Comparison of ENCODE assay signal across 22 cellular contexts in genomic region chr9:76718166-76718565, GRCh38. TPM values are rescaled to one million over a fixed set of nuclear protein-coding genes. Genes with fewer than 3 reads are reported as not detected.
DNase-seq lines count a peak whose midpoint lies in the region; ATAC-seq, FAIRE-seq and TF ChIP-seq lines count a peak whose summit lies in the region.
"Had no signal": no experiment of that assay in that cellular context is flagged by ENCODE, and none has a peak within 500 bp of the region (broad histone marks: within the 10 kb centered on the region; RNA-seq: fewer than 3 reads in every experiment).

No MANE protein-coding gene starts in this region.

- peak; percentile 35; the same call in 1 of the 3 replicates for ATAC-seq in K562
- no peak for ATAC-seq in HG03565 (IDR thresholded peaks at IDR 0.05; ENCODE audit: unreplicated experiment)
- ATAC-seq: left lobe of liver, PC-3 had no signal

- DNase-seq in NCI-H510A treated with DMSO at 0.1 percent for 48 hours (lab: John Stamatoyannopoulos, UW) (peak; percentile 58), NCI-H510A (lab: John Stamatoyannopoulos, UW) (no peak), K562 (ENCODE audit: extremely low read depth in 1 of 4, low spot score in 3 of 4) (peak in 1 of 4 experiments; percentile 7), mesenchymal stem cell (no peak), NCI-H146 treated with DMSO at 0.1 percent for 48 hours (lab: John Stamatoyannopoulos, UW; ENCODE audit: unreplicated experiment) (no peak), NCI-H1694 (lab: John Stamatoyannopoulos, UW) (no peak)
- no peak for DNase-seq in activated CD4-positive, alpha-beta T cell treated with anti-CD3 and anti-CD28 coated beads for 4 hours
- DNase-seq: activated CD8-positive, alpha-beta memory T cell treated with anti-CD3 and anti-CD28 coated beads, Interleukin-2, amount 50 U/mL, for 48 hours; activated gamma-delta T cell; CD4-positive, CD25-positive, alpha-beta regulatory T cell; DMS79; NCI-H187 treated with DMSO at 0.1 percent for 48 hours; PC-3; T-helper 9 cell had no signal

- H3K79me1 ChIP-seq in mesenchymal stem cell (replicated peaks; ENCODE audit: low read length, poor library complexity, severe bottlenecking): no peaks in the 10 kb centered on the region

- H3K9me3 ChIP-seq in K562 (replicated peaks; ENCODE audit: control insufficient read depth, insufficient read depth, low read depth, low read length): no peaks in the 10 kb centered on the region
- H3K9me3 ChIP-seq in mesenchymal stem cell (ENCODE audit: control insufficient read depth, low read length): no peaks in the 10 kb centered on the region
- H3K9me3 ChIP-seq: tibial nerve had no signal

- POLR2A ChIA-PET in K562 (lab: Yijun Ruan, JAX): interaction anchor here (0.7 kb wide), 1 partner anchor 12 kb away, joined by 3 read pairs; no protein-coding TSS in a partner anchor

- H2BK12ac ChIP-seq in mesenchymal stem cell (ENCODE audit: low read length in 2 of 2): no peak overlapping the region

- H2BK5ac ChIP-seq in mesenchymal stem cell (ENCODE audit: low read depth, low read length, poor library complexity, severe bottlenecking): no peak overlapping the region

- FAIRE-seq in K562 (lab: Jason Lieb, UNC): no peak
- FAIRE-seq: GM19239, HTR-8/SVneo had no signal

- intact Hi-C loops in K562 (cut with micrococcal nuclease): loop anchor here (10.0 kb wide), 1 partner anchor 403 kb away; no protein-coding TSS in a partner anchor

- H3K14ac ChIP-seq in mesenchymal stem cell (ENCODE audit: low read length in 2 of 2): no peak overlapping the region

- H4K8ac ChIP-seq in mesenchymal stem cell (ENCODE audit: low read length): no peak overlapping the region

- in situ Hi-C loops in K562 (cut with MboI): no loop called here

- no peaks in the 10 kb centered on the region for H3K36me3 ChIP-seq in K562 (ENCODE audit: control insufficient read depth, insufficient read depth, low read length)
- peaks cover 0 to 3% of the 10 kb centered on the region in 2 experiments for H3K36me3 ChIP-seq in mesenchymal stem cell (ENCODE audit: control insufficient read depth in 1 of 2, insufficient read depth in 2 of 2, low read depth in 1 of 2, low read length in 2 of 2)
- H3K36me3 ChIP-seq: tibial nerve had no signal

- TF ChIP-seq EP300 in K562 (IDR thresholded peaks at IDR 0.05; ENCODE audit: low read length): no peak

- H4K20me1 ChIP-seq in K562 (replicated peaks; ENCODE audit: control insufficient read depth, insufficient read depth, low read length): no peaks in the 10 kb centered on the region

- no peak overlapping the region for H3K4me3 ChIP-seq in K562
- H3K4me3 ChIP-seq in mesenchymal stem cell (ENCODE audit: insufficient read depth in 1 of 2, low read depth in 1 of 2, low read length in 2 of 2): no peak overlapping the region
- H3K4me3 ChIP-seq: tibial nerve had no signal

- H3K9ac ChIP-seq in K562 (ENCODE audit: insufficient read depth in 1 of 2, low read depth in 2 of 2, low read length in 2 of 2) (no peak overlapping the region), mesenchymal stem cell (ENCODE audit: low read length) (peak overlapping the region; percentile 18)
- H3K9ac ChIP-seq: parathyroid adenoma had no signal

- CTCF ChIA-PET in K562 (lab: Yijun Ruan, JAX; ENCODE audit: low intra/inter-chr PET ratio): no interaction called here

- H3K18ac ChIP-seq in mesenchymal stem cell (ENCODE audit: low read depth in 1 of 2, low read length in 2 of 2): no peak overlapping the region

- H3K4ac ChIP-seq in mesenchymal stem cell (ENCODE audit: low read depth in 1 of 2, low read length in 2 of 2): no peak overlapping the region

- H2AK5ac ChIP-seq in mesenchymal stem cell (ENCODE audit: low read length, severe bottlenecking): no peak overlapping the region

- no peak overlapping the region for H2BK120ac ChIP-seq in mesenchymal stem cell (ENCODE audit: low read depth, low read length)

- no TSS peak for BruUV-seq in K562 (replicated peaks; lab: Mats Ljungman, UMichigan)

- WGBS in K562 (ENCODE audit: insufficient coverage, low coverage, missing lambda C conversion rate): 8% methylated on average over 4 of the region's 4 CpGs
- 85% methylated on average over 3 of the region's 4 CpGs for WGBS in mesenchymal stem cell

- H2AFZ ChIP-seq in K562 (ENCODE audit: low read depth, low read length): no peak overlapping the region
- no peak overlapping the region for H2AFZ ChIP-seq in mesenchymal stem cell (ENCODE audit: low read depth, low read length)
- H2AFZ ChIP-seq: parathyroid adenoma had no signal

- no peak; a peak in 1 of 6 replicates for TF ChIP-seq CTCF in K562 (IDR thresholded peaks at IDR 0.05 in 2 of 3, conservative IDR thresholded peaks at IDR 0.05 in 1 of 3; ENCODE audit: insufficient read depth in 2 of 3, low read depth in 1 of 3, low read length in 3 of 3)

- H3K4me1 ChIP-seq in K562 (replicated peaks in 1 of 2; ENCODE audit: control insufficient read depth in 2 of 2, insufficient read depth in 2 of 2, low read length in 2 of 2): no peaks in the 10 kb centered on the region
- peaks cover 1% of the 10 kb centered on the region for H3K4me1 ChIP-seq in mesenchymal stem cell (ENCODE audit: control insufficient read depth, insufficient read depth, low read depth, low read length)
- H3K4me1 ChIP-seq: parathyroid adenoma had no signal

- H3K4me2 ChIP-seq in K562 (ENCODE audit: insufficient read depth, low read length) (no peak overlapping the region), mesenchymal stem cell (ENCODE audit: low read length, poor library complexity, severe bottlenecking) (no peak overlapping the region)

- peak in 1 of 2 experiments; percentile 25; a peak in 1 of 4 replicates for TF ChIP-seq RAD21 in K562 (CRISPR knock-in tag; conservative IDR thresholded peaks at IDR 0.05 in 1 of 2, IDR thresholded peaks at IDR 0.05 in 1 of 2)

- H3K27me3 ChIP-seq in K562 (ENCODE audit: control insufficient read depth in 2 of 2, insufficient read depth in 2 of 2, low read length in 2 of 2) (peaks cover 0 to 4% of the 10 kb centered on the region in 2 experiments; a peak in 2 of 5 replicates), mesenchymal stem cell (ENCODE audit: control insufficient read depth in 1 of 2, insufficient read depth in 1 of 2, low read length in 2 of 2) (no peaks in the 10 kb centered on the region)
- H3K27me3 ChIP-seq: tibial nerve had no signal

- H3K9me1 ChIP-seq in K562 (ENCODE audit: control insufficient read depth, insufficient read depth, low read length): no peaks in the 10 kb centered on the region

- no peak overlapping the region for H4K91ac ChIP-seq in mesenchymal stem cell (ENCODE audit: low read length)

- TF ChIP-seq POLR2A in K562 (conservative IDR thresholded peaks at IDR 0.05): no peak

- H3K79me2 ChIP-seq in K562 (ENCODE audit: control insufficient read depth, insufficient read depth, low read length): no peaks in the 10 kb centered on the region
- H3K79me2 ChIP-seq: parathyroid adenoma had no signal

- H2BK15ac ChIP-seq in mesenchymal stem cell (ENCODE audit: low read depth, poor library complexity, severe bottlenecking): no peak overlapping the region

- H3K27ac ChIP-seq in K562 (ENCODE audit: extremely low read depth, low read depth, low read length) (no peak overlapping the region), mesenchymal stem cell (ENCODE audit: low read length, poor library complexity, severe bottlenecking) (no peak overlapping the region)
- H3K27ac ChIP-seq: parathyroid adenoma, tibial nerve had no signal

- H3K23ac ChIP-seq in mesenchymal stem cell (ENCODE audit: low read length in 2 of 2): no peak overlapping the region

TF ChIP-seq in K562, 482 proteins besides CTCF, POLR2A, EP300 and RAD21 (continues in another document):
- peak; percentile 37; the same call in 1 of the 2 replicates for TF ChIP-seq ATF3 (IDR thresholded peaks at IDR 0.05)
- TF ChIP-seq ATF3 (CRISPR knock-in tag; conservative IDR thresholded peaks at IDR 0.05): no peak
- no peak for TF ChIP-seq POLR2B (IDR thresholded peaks at IDR 0.05; ENCODE audit: low read depth, partially characterized antibody)
- TF ChIP-seq CHD4 (IDR thresholded peaks at IDR 0.05; ENCODE audit: insufficient read depth, insufficient replicate concordance, low read depth, low read length, poor library complexity, severe bottlenecking): no peak
- no peak for TF ChIP-seq PHB2 (IDR thresholded peaks at IDR 0.05; ENCODE audit: low read depth)
- TF ChIP-seq, protein P1, sequence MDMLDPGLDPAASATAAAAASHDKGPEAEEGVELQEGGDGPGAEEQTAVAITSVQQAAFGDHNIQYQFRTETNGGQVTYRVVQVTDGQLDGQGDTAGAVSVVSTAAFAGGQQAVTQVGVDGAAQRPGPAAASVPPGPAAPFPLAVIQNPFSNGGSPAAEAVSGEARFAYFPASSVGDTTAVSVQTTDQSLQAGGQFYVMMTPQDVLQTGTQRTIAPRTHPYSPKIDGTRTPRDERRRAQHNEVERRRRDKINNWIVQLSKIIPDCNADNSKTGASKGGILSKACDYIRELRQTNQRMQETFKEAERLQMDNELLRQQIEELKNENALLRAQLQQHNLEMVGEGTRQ (CRISPR knock-in tag; IDR thresholded peaks at IDR 0.05): no peak

RNA-seq across cellular contexts. Expression of gene PCA3, which starts 46.1 kb away (rescaled TPM):
- not detected in 2 replicates for total RNA-seq in K562 (2011; cell fraction: chromatin; rRNA removed; ENCODE audit: low replicate concordance)
- total RNA-seq in K562 (2011; cell fraction: nucleolus; rRNA removed): not detected in 2 replicates
- not detected in 2 replicates for total RNA-seq in K562 (2011; cell fraction: nucleoplasm; rRNA removed)
- total RNA-seq in K562 (2014; rRNA removed) (not detected in 2 replicates), K562 (2014; rRNA removed; fragmentation: Illumina TruSeq; extraction: Trizol) (not detected in 2 replicates), K562 (2015; rRNA removed; fragmentation: Illumina TruSeq; extraction: Trizol) (not detected in 2 replicates), K562 (2021) (not detected in 2 replicates)
- polyA plus RNA-seq in K562 (2011; rRNA removed) (not detected in 2 replicates), K562 (2014; fragmentation: Illumina TruSeq; extraction: Trizol) (not detected in 2 replicates), K562 (2014; fragmentation: Nextera tagmentation; extraction: Ambion mirVana) (not detected), K562 (2014; rRNA removed) (not detected in 2 replicates)
- not detected in 2 replicates for polyA plus RNA-seq in K562 (2011; cell fraction: cytosol; rRNA removed)
- not detected in 2 replicates for polyA plus RNA-seq in K562 (2011; cell fraction: nucleus; rRNA removed)
- polyA plus RNA-seq in K562 (2012): not detected in 2 replicates
- not detected in 2 replicates for polyA minus RNA-seq in K562 (2011; rRNA and poly(A)+ RNA removed)
- polyA minus RNA-seq in K562 (2011; cell fraction: cytosol; rRNA and poly(A)+ RNA removed): not detected in 2 replicates
- not detected in 2 replicates for polyA minus RNA-seq in K562 (2011; cell fraction: nucleus; rRNA and poly(A)+ RNA removed)
- polyA plus RNA-seq in mesenchymal stem cell (2013, experiment 1 of 2): not detected
- not detected for polyA plus RNA-seq in mesenchymal stem cell (2013, experiment 2 of 2)
- total RNA-seq: A172; CD4-positive, CD25-positive, alpha-beta regulatory T cell; NCI-H460; PC-3 had no signal
- polyA plus RNA-seq: CD4-positive, CD25-positive, alpha-beta regulatory T cell had no signal
